In the genomic region with DNA sequence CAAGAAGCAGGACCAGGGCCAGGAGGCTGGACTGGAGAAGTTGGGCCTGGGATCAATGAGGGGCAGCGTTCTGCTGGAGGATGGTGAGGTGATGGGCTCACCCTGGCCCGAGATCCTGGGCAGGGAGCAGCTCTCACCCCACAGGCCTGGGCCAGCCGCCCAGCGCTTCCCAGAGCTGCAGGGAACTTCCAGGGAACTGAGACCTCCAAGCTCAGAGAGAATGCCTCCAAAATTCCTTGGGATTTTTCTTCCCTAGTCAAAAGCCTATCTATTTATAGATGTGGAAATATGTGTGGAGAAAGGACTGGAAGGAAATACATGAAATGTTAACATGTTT, we compare ENCODE assay signal across 8 cellular contexts.
DNase-seq lines count a peak whose midpoint lies in the region; ATAC-seq and TF ChIP-seq lines count a peak whose summit lies in the region.

No MANE protein-coding gene starts in this region.

- peaks cover 18% of the 10 kb centered on the region for H3K4me1 ChIP-seq in muscle layer of colon (ENCODE audit: insufficient read depth, low read length)

- H3K27ac Mint-ChIP-seq in type B pancreatic cell, result no peak overlapping the region

- H3K27me3 Mint-ChIP-seq in type B pancreatic cell, result no peaks in the 10 kb centered on the region

- H3K36me3 Mint-ChIP-seq in type B pancreatic cell, result no peaks in the 10 kb centered on the region

- DNase-seq in AG09309 (ENCODE audit: low read depth) (peak; percentile 37), brain microvascular endothelial cell (no peak), type B pancreatic cell (ENCODE audit: extremely low spot score, unreplicated experiment) (no peak), NCI-H510A (lab: John Stamatoyannopoulos, UW) (no peak), putamen (ENCODE audit: low spot score) (no peak), RPMI8226 (no peak)

- TF ChIP-seq CTCF in AG09309 (IDR thresholded peaks at IDR 0.05; ENCODE audit: control insufficient read depth, insufficient read depth, low read depth, low read length, missing control alignments) (no peak), brain microvascular endothelial cell (IDR thresholded peaks at IDR 0.05; ENCODE audit: low read depth, low read length, missing control alignments) (no peak), type B pancreatic cell (conservative IDR thresholded peaks at IDR 0.05) (no peak)

- H3K9me3 ChIP-seq in muscle layer of colon (ENCODE audit: low read length), result no peaks in the 10 kb centered on the region

- H3K27ac ChIP-seq in brain microvascular endothelial cell (peak overlapping the region; percentile 94), muscle layer of colon (ENCODE audit: low read depth, low read length) (peak overlapping the region; percentile 79)

- peaks cover 10% of the 10 kb centered on the region for H3K9me3 Mint-ChIP-seq in type B pancreatic cell

- in situ Hi-C loops in brain microvascular endothelial cell (cut with HindIII; ENCODE audit: low pct_ligation_motif_present, low sequenced_read_pairs), result no loop called here

- ATAC-seq in HG02970 (IDR thresholded peaks at IDR 0.05; ENCODE audit: low FRiP score, unreplicated experiment), result peak; percentile 1

- H3K36me3 ChIP-seq in brain microvascular endothelial cell (replicated peaks) (no peaks in the 10 kb centered on the region), muscle layer of colon (ENCODE audit: insufficient read depth, low read length) (no peaks in the 10 kb centered on the region)

- peaks cover 10% of the 10 kb centered on the region for H3K4me1 Mint-ChIP-seq in type B pancreatic cell (ENCODE audit: unreplicated experiment)

- H3K27me3 ChIP-seq in brain microvascular endothelial cell (replicated peaks), result no peaks in the 10 kb centered on the region
- H3K27me3 ChIP-seq in muscle layer of colon (ENCODE audit: control insufficient read depth in 1 of 2, insufficient read depth in 2 of 2, low read length in 2 of 2), result no peaks in the 10 kb centered on the region

- no peak overlapping the region for H3K4me3 ChIP-seq in AG09309 (ENCODE audit: control insufficient read depth, low read depth, low read length)
- H3K4me3 ChIP-seq in brain microvascular endothelial cell (ENCODE audit: low read depth, low read length), result no peak overlapping the region
- no peak overlapping the region for H3K4me3 ChIP-seq in muscle layer of colon (ENCODE audit: low read depth in 1 of 2, low read length in 2 of 2)

- no peak overlapping the region for H3K9ac ChIP-seq in muscle layer of colon (ENCODE audit: low read length)

- H3K4me3 Mint-ChIP-seq in type B pancreatic cell, result no peak overlapping the region
